In the genomic region with DNA sequence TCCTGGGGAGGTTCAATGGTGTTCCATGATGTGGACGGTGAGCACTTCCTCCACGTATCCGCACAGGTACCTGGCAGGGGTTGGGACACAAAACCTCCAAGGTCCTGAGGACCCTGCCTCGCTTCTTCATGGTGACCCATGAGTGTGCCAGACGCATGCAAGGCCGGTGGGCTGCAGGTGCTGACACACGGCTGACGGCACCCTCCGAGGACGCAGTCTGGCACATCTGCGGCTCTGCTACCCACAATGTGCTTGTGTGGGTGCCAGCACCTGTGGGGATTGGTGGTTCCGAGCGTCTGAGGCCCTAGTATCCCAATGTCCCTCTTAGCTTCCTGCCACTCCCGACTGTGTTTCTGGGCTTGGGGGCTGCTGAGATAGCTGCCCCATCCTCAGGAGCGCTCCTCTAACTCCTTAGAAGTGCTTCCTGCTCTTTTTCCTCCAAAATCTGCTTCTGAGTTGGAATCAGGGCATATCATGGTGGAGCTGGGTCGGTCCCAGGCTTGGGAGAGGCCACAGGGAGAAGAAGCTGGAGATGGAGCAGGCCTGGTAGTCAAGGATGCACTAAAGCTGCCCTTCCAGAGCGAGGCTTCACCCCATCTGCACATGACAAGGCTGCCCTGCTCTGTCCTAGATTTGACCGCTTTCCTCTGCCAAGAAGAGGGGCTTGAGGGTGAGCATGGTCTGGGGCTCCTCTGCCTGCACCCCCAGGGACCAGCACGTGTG, we compare ENCODE assay signal across 2 cellular contexts.
TF ChIP-seq lines count a peak whose summit lies in the region.

No MANE protein-coding gene starts in this region.

TF ChIP-seq in SK-N-SH, 30 proteins besides CTCF, POLR2A, EP300 and RAD21 (continued from another document):
- TF ChIP-seq EZH2phosphoT487 (IDR thresholded peaks at IDR 0.05; ENCODE audit: borderline replicate concordance, low read depth) (no peak), NRF1 (IDR thresholded peaks at IDR 0.05; ENCODE audit: low read depth, low read length) (no peak), GABPA (IDR thresholded peaks at IDR 0.05; ENCODE audit: low read depth) (no peak), POLR2AphosphoS5 (IDR thresholded peaks at IDR 0.05; ENCODE audit: low read depth, low read length) (no peak), IRF3 (IDR thresholded peaks at IDR 0.05; ENCODE audit: low read depth, low read length) (no peak), TCF12 (IDR thresholded peaks at IDR 0.05) (no peak), TAF1 (IDR thresholded peaks at IDR 0.05; ENCODE audit: borderline replicate concordance, low read depth, low read length) (no peak), SMC3 (IDR thresholded peaks at IDR 0.05; ENCODE audit: low read depth, low read length) (no peak), REST (IDR thresholded peaks at IDR 0.05; ENCODE audit: low read depth, low read length) (no peak), FOXM1 (IDR thresholded peaks at IDR 0.05; ENCODE audit: low read depth) (no peak), FOSL2 (IDR thresholded peaks at IDR 0.05; ENCODE audit: borderline replicate concordance, low read depth) (no peak), RXRA (IDR thresholded peaks at IDR 0.05; ENCODE audit: borderline replicate concordance, low read depth) (no peak)
- TF ChIP-seq, protein P1, sequence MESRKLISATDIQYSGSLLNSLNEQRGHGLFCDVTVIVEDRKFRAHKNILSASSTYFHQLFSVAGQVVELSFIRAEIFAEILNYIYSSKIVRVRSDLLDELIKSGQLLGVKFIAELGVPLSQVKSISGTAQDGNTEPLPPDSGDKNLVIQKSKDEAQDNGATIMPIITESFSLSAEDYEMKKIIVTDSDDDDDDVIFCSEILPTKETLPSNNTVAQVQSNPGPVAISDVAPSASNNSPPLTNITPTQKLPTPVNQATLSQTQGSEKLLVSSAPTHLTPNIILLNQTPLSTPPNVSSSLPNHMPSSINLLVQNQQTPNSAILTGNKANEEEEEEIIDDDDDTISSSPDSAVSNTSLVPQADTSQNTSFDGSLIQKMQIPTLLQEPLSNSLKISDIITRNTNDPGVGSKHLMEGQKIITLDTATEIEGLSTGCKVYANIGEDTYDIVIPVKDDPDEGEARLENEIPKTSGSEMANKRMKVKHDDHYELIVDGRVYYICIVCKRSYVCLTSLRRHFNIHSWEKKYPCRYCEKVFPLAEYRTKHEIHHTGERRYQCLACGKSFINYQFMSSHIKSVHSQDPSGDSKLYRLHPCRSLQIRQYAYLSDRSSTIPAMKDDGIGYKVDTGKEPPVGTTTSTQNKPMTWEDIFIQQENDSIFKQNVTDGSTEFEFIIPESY (IDR thresholded peaks at IDR 0.05; ENCODE audit: borderline replicate concordance, low read depth) = no peak

TF ChIP-seq in SK-N-SH treated with all-trans-retinoic acid at 6 μM for 48 hours, 23 proteins besides CTCF, POLR2A, EP300 and RAD21 (continued from another document):
- TF ChIP-seq PATZ1 (CRISPR knock-in tag; IDR thresholded peaks at IDR 0.05; ENCODE audit: borderline replicate concordance) (no peak), OSR1 (CRISPR knock-in tag; IDR thresholded peaks at IDR 0.05) (no peak), PPARA (CRISPR knock-in tag; IDR thresholded peaks at IDR 0.05; ENCODE audit: borderline replicate concordance) (no peak), ZFP30 (CRISPR knock-in tag; IDR thresholded peaks at IDR 0.05) (no peak), POU6F1 (CRISPR knock-in tag; IDR thresholded peaks at IDR 0.05; ENCODE audit: borderline replicate concordance, low read depth) (no peak), CSDC2 (CRISPR knock-in tag; IDR thresholded peaks at IDR 0.05) (no peak), GLIS3 (CRISPR knock-in tag; IDR thresholded peaks at IDR 0.05) (no peak), ZFP3 (CRISPR knock-in tag; IDR thresholded peaks at IDR 0.05) (no peak), ZNF8 (CRISPR knock-in tag; IDR thresholded peaks at IDR 0.05) (no peak), RARB (CRISPR knock-in tag; IDR thresholded peaks at IDR 0.05) (no peak), SNAI2 (CRISPR knock-in tag; IDR thresholded peaks at IDR 0.05) (no peak), ZNF70 (CRISPR knock-in tag; IDR thresholded peaks at IDR 0.05) (no peak), TOX (CRISPR knock-in tag; IDR thresholded peaks at IDR 0.05; ENCODE audit: borderline replicate concordance) (no peak), TCF4 (CRISPR knock-in tag; IDR thresholded peaks at IDR 0.05; ENCODE audit: borderline replicate concordance) (no peak)
- TF ChIP-seq, protein P2, sequence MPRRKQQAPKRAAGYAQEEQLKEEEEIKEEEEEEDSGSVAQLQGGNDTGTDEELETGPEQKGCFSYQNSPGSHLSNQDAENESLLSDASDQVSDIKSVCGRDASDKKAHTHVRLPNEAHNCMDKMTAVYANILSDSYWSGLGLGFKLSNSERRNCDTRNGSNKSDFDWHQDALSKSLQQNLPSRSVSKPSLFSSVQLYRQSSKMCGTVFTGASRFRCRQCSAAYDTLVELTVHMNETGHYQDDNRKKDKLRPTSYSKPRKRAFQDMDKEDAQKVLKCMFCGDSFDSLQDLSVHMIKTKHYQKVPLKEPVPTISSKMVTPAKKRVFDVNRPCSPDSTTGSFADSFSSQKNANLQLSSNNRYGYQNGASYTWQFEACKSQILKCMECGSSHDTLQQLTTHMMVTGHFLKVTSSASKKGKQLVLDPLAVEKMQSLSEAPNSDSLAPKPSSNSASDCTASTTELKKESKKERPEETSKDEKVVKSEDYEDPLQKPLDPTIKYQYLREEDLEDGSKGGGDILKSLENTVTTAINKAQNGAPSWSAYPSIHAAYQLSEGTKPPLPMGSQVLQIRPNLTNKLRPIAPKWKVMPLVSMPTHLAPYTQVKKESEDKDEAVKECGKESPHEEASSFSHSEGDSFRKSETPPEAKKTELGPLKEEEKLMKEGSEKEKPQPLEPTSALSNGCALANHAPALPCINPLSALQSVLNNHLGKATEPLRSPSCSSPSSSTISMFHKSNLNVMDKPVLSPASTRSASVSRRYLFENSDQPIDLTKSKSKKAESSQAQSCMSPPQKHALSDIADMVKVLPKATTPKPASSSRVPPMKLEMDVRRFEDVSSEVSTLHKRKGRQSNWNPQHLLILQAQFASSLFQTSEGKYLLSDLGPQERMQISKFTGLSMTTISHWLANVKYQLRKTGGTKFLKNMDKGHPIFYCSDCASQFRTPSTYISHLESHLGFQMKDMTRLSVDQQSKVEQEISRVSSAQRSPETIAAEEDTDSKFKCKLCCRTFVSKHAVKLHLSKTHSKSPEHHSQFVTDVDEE (CRISPR knock-in tag; IDR thresholded peaks at IDR 0.05) = no peak
TF ChIP-seq in SK-N-SH treated with all-trans-retinoic acid at 6 μM for 48 hours: peak in this region for 0.
